In genomic region chr12:89390802-89391673, GRCh38 we compare ENCODE assay signal across 2 cellular contexts.
TF ChIP-seq lines count a peak whose summit lies in the region.

No MANE protein-coding gene starts in this region.

TF ChIP-seq in HCT116, 20 proteins besides CTCF, POLR2A, EP300 and RAD21 (continued from another document):
- TF ChIP-seq ZBTB33 (IDR thresholded peaks at IDR 0.05; ENCODE audit: extremely low read depth, insufficient replicate concordance, low read length) = no peak
- TF ChIP-seq EGR1 (IDR thresholded peaks at IDR 0.05; ENCODE audit: low read depth) = no peak
- no peak for TF ChIP-seq FOSL1 (IDR thresholded peaks at IDR 0.05; ENCODE audit: low read depth)
- TF ChIP-seq POLR2AphosphoS5 (IDR thresholded peaks at IDR 0.05; ENCODE audit: low read depth, low read length) = no peak
- TF ChIP-seq SRF (IDR thresholded peaks at IDR 0.05; ENCODE audit: low read depth) = no peak
- TF ChIP-seq CEBPB (IDR thresholded peaks at IDR 0.05; ENCODE audit: low read depth) = no peak
- TF ChIP-seq, protein P1, sequence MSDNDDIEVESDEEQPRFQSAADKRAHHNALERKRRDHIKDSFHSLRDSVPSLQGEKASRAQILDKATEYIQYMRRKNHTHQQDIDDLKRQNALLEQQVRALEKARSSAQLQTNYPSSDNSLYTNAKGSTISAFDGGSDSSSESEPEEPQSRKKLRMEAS (IDR thresholded peaks at IDR 0.05) = no peak
- TF ChIP-seq EZH2phosphoT487 (IDR thresholded peaks at IDR 0.05; ENCODE audit: borderline replicate concordance) = no peak
- no peak for TF ChIP-seq CBX3 (IDR thresholded peaks at IDR 0.05; ENCODE audit: low read depth)
- TF ChIP-seq SIN3A (IDR thresholded peaks at IDR 0.05; ENCODE audit: low read depth) = no peak
- TF ChIP-seq TCF7L2 (IDR thresholded peaks at IDR 0.05; ENCODE audit: borderline replicate concordance, extremely low read depth, insufficient read depth, insufficient read length) = no peak
- no peak for TF ChIP-seq JUND (IDR thresholded peaks at IDR 0.05)
- no peak for TF ChIP-seq ZFX (IDR thresholded peaks at IDR 0.05)
- TF ChIP-seq, protein P2, sequence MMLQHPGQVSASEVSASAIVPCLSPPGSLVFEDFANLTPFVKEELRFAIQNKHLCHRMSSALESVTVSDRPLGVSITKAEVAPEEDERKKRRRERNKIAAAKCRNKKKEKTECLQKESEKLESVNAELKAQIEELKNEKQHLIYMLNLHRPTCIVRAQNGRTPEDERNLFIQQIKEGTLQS (IDR thresholded peaks at IDR 0.05) = no peak
- TF ChIP-seq ELF1 (IDR thresholded peaks at IDR 0.05; ENCODE audit: borderline replicate concordance, low read depth) = no peak
- TF ChIP-seq YY1 (IDR thresholded peaks at IDR 0.05; ENCODE audit: extremely low read depth, insufficient replicate concordance, low read depth, low read length) = no peak
- TF ChIP-seq REST (IDR thresholded peaks at IDR 0.05; ENCODE audit: low read depth) = no peak
- no peak for TF ChIP-seq SP1 (IDR thresholded peaks at IDR 0.05; ENCODE audit: low read depth)

TF ChIP-seq in HepG2, 621 proteins besides CTCF, POLR2A, EP300 and RAD21 (continued from another document and continues in another):
- TF ChIP-seq ZNF639 (CRISPR knock-in tag; conservative IDR thresholded peaks at IDR 0.05) = 0 out of 2 replicates have a peak, but pooled peaks have one; percentile 22
- no peak for TF ChIP-seq SUZ12 (IDR thresholded peaks at IDR 0.05; ENCODE audit: low read depth, low read length)
- TF ChIP-seq TOE1 (CRISPR knock-in tag; IDR thresholded peaks at IDR 0.05) = no peak
- TF ChIP-seq ZNF460 (CRISPR knock-in tag; IDR thresholded peaks at IDR 0.05; ENCODE audit: borderline replicate concordance) = no peak
- no peak for TF ChIP-seq ZHX2 (IDR thresholded peaks at IDR 0.05; ENCODE audit: low read depth)
- no peak; the same call in 1 of the 2 replicates for TF ChIP-seq ZHX2 (CRISPR knock-in tag; IDR thresholded peaks at IDR 0.05; ENCODE audit: borderline replicate concordance)
- no peak for TF ChIP-seq ZNF317 (CRISPR knock-in tag; IDR thresholded peaks at IDR 0.05)
- no peak for TF ChIP-seq ZNF816 (CRISPR knock-in tag; IDR thresholded peaks at IDR 0.05; ENCODE audit: borderline replicate concordance)
- no peak for TF ChIP-seq SMYD3 (CRISPR knock-in tag; IDR thresholded peaks at IDR 0.05)
- TF ChIP-seq ZNF180 (CRISPR knock-in tag; IDR thresholded peaks at IDR 0.05; ENCODE audit: borderline replicate concordance, low read depth) = no peak
- TF ChIP-seq ZFP1 (CRISPR knock-in tag; IDR thresholded peaks at IDR 0.05) = peak; percentile 47; the same call in 1 of the 2 replicates
- TF ChIP-seq SKI (IDR thresholded peaks at IDR 0.05; ENCODE audit: partially characterized antibody) = no peak
- no peak for TF ChIP-seq ZNF713 (CRISPR knock-in tag; IDR thresholded peaks at IDR 0.05)
- TF ChIP-seq MEF2D (CRISPR knock-in tag; IDR thresholded peaks at IDR 0.05) = peak; percentile 88
- TF ChIP-seq XRCC5 (optimal IDR thresholded peaks at IDR 0.05; ENCODE audit: low read length) = no peak
- peak; percentile 63 for TF ChIP-seq KMT2B (CRISPR knock-in tag; IDR thresholded peaks at IDR 0.05)
- TF ChIP-seq SALL1 (CRISPR knock-in tag; IDR thresholded peaks at IDR 0.05) = peak; percentile 96
- no peak for TF ChIP-seq U2AF2 (IDR thresholded peaks at IDR 0.05; ENCODE audit: low read depth, low read length)
- TF ChIP-seq ATF7 (IDR thresholded peaks at IDR 0.05) = no peak; the same call in 1 of the 2 replicates
- peak; percentile 37; the same call in 1 of the 2 replicates for TF ChIP-seq ATF7 (CRISPR knock-in tag; IDR thresholded peaks at IDR 0.05)
- TF ChIP-seq ZNF235 (CRISPR knock-in tag; IDR thresholded peaks at IDR 0.05; ENCODE audit: borderline replicate concordance) = no peak
- TF ChIP-seq TAF15 (IDR thresholded peaks at IDR 0.05; ENCODE audit: low read depth, low read length, poor library complexity, severe bottlenecking) = no peak
- TF ChIP-seq, protein P3, sequence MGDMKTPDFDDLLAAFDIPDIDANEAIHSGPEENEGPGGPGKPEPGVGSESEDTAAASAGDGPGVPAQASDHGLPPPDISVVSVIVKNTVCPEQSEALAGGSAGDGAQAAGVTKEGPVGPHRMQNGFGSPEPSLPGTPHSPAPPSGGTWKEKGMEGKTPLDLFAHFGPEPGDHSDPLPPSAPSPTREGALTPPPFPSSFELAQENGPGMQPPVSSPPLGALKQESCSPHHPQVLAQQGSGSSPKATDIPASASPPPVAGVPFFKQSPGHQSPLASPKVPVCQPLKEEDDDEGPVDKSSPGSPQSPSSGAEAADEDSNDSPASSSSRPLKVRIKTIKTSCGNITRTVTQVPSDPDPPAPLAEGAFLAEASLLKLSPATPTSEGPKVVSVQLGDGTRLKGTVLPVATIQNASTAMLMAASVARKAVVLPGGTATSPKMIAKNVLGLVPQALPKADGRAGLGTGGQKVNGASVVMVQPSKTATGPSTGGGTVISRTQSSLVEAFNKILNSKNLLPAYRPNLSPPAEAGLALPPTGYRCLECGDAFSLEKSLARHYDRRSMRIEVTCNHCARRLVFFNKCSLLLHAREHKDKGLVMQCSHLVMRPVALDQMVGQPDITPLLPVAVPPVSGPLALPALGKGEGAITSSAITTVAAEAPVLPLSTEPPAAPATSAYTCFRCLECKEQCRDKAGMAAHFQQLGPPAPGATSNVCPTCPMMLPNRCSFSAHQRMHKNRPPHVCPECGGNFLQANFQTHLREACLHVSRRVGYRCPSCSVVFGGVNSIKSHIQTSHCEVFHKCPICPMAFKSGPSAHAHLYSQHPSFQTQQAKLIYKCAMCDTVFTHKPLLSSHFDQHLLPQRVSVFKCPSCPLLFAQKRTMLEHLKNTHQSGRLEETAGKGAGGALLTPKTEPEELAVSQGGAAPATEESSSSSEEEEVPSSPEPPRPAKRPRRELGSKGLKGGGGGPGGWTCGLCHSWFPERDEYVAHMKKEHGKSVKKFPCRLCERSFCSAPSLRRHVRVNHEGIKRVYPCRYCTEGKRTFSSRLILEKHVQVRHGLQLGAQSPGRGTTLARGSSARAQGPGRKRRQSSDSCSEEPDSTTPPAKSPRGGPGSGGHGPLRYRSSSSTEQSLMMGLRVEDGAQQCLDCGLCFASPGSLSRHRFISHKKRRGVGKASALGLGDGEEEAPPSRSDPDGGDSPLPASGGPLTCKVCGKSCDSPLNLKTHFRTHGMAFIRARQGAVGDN (CRISPR knock-in tag; IDR thresholded peaks at IDR 0.05) = no peak
- TF ChIP-seq HOXA7 (CRISPR knock-in tag; IDR thresholded peaks at IDR 0.05) = no peak
- TF ChIP-seq ZNF670 (CRISPR knock-in tag; IDR thresholded peaks at IDR 0.05; ENCODE audit: borderline replicate concordance) = 0 out of 2 replicates have a peak, but pooled peaks have one; percentile 29
- TF ChIP-seq ZNF788 (CRISPR knock-in tag; IDR thresholded peaks at IDR 0.05; ENCODE audit: borderline replicate concordance) = peak; percentile 41; the same call in 1 of the 2 replicates
- no peak for TF ChIP-seq GZF1 (CRISPR knock-in tag; IDR thresholded peaks at IDR 0.05)
- TF ChIP-seq MXD3 (CRISPR knock-in tag; IDR thresholded peaks at IDR 0.05) = no peak
- TF ChIP-seq ZNF652 (CRISPR knock-in tag; IDR thresholded peaks at IDR 0.05; ENCODE audit: borderline replicate concordance, low read depth) = peak; percentile 61; the same call in 1 of the 2 replicates
- TF ChIP-seq ATF6 (CRISPR knock-in tag; conservative IDR thresholded peaks at IDR 0.05) = no peak
- TF ChIP-seq ZNF205 (CRISPR knock-in tag; IDR thresholded peaks at IDR 0.05) = no peak
- no peak for TF ChIP-seq NFE2 (CRISPR knock-in tag; IDR thresholded peaks at IDR 0.05)
- TF ChIP-seq SP2 (CRISPR knock-in tag; IDR thresholded peaks at IDR 0.05) = no peak
- TF ChIP-seq ZNF674 (CRISPR knock-in tag; IDR thresholded peaks at IDR 0.05; ENCODE audit: low read depth) = no peak
- TF ChIP-seq, protein P4, sequence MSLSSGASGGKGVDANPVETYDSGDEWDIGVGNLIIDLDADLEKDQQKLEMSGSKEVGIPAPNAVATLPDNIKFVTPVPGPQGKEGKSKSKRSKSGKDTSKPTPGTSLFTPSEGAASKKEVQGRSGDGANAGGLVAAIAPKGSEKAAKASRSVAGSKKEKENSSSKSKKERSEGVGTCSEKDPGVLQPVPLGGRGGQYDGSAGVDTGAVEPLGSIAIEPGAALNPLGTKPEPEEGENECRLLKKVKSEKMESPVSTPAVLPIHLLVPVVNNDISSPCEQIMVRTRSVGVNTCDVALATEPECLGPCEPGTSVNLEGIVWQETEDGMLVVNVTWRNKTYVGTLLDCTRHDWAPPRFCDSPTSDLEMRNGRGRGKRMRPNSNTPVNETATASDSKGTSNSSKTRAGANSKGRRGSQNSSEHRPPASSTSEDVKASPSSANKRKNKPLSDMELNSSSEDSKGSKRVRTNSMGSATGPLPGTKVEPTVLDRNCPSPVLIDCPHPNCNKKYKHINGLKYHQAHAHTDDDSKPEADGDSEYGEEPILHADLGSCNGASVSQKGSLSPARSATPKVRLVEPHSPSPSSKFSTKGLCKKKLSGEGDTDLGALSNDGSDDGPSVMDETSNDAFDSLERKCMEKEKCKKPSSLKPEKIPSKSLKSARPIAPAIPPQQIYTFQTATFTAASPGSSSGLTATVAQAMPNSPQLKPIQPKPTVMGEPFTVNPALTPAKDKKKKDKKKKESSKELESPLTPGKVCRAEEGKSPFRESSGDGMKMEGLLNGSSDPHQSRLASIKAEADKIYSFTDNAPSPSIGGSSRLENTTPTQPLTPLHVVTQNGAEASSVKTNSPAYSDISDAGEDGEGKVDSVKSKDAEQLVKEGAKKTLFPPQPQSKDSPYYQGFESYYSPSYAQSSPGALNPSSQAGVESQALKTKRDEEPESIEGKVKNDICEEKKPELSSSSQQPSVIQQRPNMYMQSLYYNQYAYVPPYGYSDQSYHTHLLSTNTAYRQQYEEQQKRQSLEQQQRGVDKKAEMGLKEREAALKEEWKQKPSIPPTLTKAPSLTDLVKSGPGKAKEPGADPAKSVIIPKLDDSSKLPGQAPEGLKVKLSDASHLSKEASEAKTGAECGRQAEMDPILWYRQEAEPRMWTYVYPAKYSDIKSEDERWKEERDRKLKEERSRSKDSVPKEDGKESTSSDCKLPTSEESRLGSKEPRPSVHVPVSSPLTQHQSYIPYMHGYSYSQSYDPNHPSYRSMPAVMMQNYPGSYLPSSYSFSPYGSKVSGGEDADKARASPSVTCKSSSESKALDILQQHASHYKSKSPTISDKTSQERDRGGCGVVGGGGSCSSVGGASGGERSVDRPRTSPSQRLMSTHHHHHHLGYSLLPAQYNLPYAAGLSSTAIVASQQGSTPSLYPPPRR (CRISPR knock-in tag; IDR thresholded peaks at IDR 0.05; ENCODE audit: borderline replicate concordance) = peak; percentile 92
